12 cellular contexts compared by ENCODE assay signal in the genomic region with DNA sequence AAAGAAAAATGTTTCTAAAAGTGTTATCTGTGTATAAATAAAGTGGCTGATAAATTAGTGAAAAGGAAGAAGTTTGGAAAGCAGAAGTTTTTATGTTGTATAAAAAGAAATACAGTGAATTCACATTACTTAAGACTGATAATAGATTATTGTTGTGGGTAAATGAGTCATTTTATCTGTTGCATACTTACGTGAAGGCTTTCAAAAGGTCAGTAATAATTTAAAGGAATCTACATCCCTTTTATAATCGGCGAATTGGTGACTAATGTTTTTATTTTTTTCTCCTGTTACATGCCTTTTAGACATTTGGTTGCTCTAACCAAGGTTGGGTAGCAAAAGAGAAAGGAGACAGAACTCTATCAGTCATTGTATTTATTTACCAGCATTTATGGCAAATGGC.
"Had no signal": no experiment of that assay in that cellular context is flagged by ENCODE, and none has a peak within 500 bp of the region (broad histone marks: within the 10 kb centered on the region; RNA-seq: fewer than 3 reads in every experiment).

No MANE protein-coding gene starts in this region.

- FAIRE-seq: endometrium had no signal

- H3K4me1 ChIP-seq: neural progenitor cell had no signal

- H3K27me3 ChIP-seq: adrenal gland, neural progenitor cell, ovary had no signal

- H2AFZ ChIP-seq: neural progenitor cell had no signal

- H3K4me2 ChIP-seq: neural progenitor cell had no signal

- H3K27ac ChIP-seq: adrenal gland, neural progenitor cell, ovary had no signal

- H3K9me3 ChIP-seq: adrenal gland, ovary had no signal

- H3K36me3 ChIP-seq: adrenal gland, ovary had no signal

- H3K4me3 ChIP-seq: adrenal gland, neural progenitor cell, ovary had no signal

- H3K9ac ChIP-seq: neural progenitor cell had no signal

- ATAC-seq: activated T-helper 17 cell treated with anti-CD3 and anti-CD28 coated beads, Interleukin-2, amount 50 U/mL, for 72 hours; T-cell had no signal

- DNase-seq: activated CD4-positive, alpha-beta T cell treated with anti-CD3 and anti-CD28 coated beads for 4 hours; activated naive CD4-positive, alpha-beta T cell treated with anti-CD3 and anti-CD28 coated beads, Interleukin-2, amount 50 U/mL, for 16 hours; adrenal gland; ovary; stimulated activated CD4-positive, alpha-beta T cell treated with anti-CD3 and anti-CD28 coated beads, Interleukin-2, amount 100 ng/mL, for 48 hours; stimulated activated naive CD4-positive, alpha-beta T cell treated with Interleukin-2 at 50 U/mL for 16 hours; T-cell; T1000; trophoblast cell had no signal
